In the genomic region with DNA sequence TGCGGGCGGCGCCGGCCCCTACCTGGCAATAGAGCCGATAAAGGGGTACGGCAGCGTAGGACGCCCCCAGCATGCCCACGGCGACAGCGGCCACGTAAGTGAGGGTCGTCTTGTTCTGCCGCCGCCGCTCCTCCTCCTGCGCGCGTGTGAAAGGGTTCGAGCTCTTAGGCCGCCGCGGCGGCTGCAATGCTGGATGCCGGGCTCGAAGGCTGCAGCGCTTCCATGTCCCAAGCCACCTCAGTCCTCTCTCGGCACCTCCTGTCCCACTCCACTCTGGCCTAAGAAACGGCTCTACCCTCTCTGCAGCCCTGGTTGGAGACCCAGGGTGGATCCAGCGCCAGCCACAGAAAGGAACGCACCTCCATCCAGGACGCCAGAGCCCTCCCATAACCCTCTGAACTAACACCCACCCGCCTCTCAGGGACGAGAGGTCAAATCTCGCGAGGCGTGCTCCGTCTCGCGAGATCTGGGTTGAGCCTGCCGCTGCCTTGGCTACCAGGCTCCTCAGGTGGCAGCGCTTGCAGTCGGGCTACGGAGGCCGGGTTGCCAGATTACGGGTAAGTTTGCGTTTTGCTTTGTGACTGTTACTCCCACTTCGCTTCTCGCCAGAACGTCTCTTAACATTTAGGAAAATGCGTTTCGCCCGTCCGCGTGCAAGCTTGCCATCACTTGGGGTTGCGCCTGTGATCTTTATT, we compare ENCODE assay signal across 1 cellular context.
TF ChIP-seq lines count a peak whose summit lies in the region.

TSS of gene COX11 (minus strand) at position 396 of the 695 bp plus-strand sequence. CDS start at position 388, 8 bp downstream.
TSS of gene STXBP4 (plus strand) at position 507 of the 695 bp plus-strand sequence. CDS start 17,455 bp downstream, outside the sequence.

TF ChIP-seq in K562, 482 proteins besides CTCF, POLR2A, EP300 and RAD21 (continued from another document and continues in another):
- no peak for TF ChIP-seq FOXP1 (CRISPR knock-in tag; IDR thresholded peaks at IDR 0.05)
- TF ChIP-seq ZKSCAN3 (CRISPR knock-in tag; IDR thresholded peaks at IDR 0.05), result no peak
- TF ChIP-seq, protein P1, sequence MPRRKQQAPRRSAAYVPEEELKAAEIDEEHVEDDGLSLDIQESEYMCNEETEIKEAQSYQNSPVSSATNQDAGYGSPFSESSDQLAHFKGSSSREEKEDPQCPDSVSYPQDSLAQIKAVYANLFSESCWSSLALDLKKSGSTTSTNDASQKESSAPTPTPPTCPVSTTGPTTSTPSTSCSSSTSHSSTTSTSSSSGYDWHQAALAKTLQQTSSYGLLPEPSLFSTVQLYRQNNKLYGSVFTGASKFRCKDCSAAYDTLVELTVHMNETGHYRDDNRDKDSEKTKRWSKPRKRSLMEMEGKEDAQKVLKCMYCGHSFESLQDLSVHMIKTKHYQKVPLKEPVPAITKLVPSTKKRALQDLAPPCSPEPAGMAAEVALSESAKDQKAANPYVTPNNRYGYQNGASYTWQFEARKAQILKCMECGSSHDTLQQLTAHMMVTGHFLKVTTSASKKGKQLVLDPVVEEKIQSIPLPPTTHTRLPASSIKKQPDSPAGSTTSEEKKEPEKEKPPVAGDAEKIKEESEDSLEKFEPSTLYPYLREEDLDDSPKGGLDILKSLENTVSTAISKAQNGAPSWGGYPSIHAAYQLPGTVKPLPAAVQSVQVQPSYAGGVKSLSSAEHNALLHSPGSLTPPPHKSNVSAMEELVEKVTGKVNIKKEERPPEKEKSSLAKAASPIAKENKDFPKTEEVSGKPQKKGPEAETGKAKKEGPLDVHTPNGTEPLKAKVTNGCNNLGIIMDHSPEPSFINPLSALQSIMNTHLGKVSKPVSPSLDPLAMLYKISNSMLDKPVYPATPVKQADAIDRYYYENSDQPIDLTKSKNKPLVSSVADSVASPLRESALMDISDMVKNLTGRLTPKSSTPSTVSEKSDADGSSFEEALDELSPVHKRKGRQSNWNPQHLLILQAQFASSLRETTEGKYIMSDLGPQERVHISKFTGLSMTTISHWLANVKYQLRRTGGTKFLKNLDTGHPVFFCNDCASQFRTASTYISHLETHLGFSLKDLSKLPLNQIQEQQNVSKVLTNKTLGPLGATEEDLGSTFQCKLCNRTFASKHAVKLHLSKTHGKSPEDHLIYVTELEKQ (CRISPR knock-in tag; IDR thresholded peaks at IDR 0.05), result no peak
- TF ChIP-seq DPF2 (IDR thresholded peaks at IDR 0.05), result no peak
- 0 out of 2 replicates have a peak, but pooled peaks have one; percentile 37 for TF ChIP-seq RNF2 (IDR thresholded peaks at IDR 0.05)
- TF ChIP-seq SMARCE1 (IDR thresholded peaks at IDR 0.05), result peak; percentile 58; the same call in 1 of the 2 replicates
- TF ChIP-seq KLF6 (CRISPR knock-in tag; IDR thresholded peaks at IDR 0.05; ENCODE audit: borderline replicate concordance), result no peak
- TF ChIP-seq ZNF197 (CRISPR knock-in tag; IDR thresholded peaks at IDR 0.05; ENCODE audit: low read depth), result no peak
- no peak for TF ChIP-seq IRF2 (CRISPR knock-in tag; IDR thresholded peaks at IDR 0.05)
- TF ChIP-seq ETS2 (tag; IDR thresholded peaks at IDR 0.05; ENCODE audit: borderline replicate concordance, poor library complexity, severe bottlenecking), result no peak
- no peak for TF ChIP-seq KDM4B (IDR thresholded peaks at IDR 0.05; ENCODE audit: borderline replicate concordance in 2 of 2, low read depth in 1 of 2)
- TF ChIP-seq, protein P2, sequence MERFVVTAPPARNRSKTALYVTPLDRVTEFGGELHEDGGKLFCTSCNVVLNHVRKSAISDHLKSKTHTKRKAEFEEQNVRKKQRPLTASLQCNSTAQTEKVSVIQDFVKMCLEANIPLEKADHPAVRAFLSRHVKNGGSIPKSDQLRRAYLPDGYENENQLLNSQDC (CRISPR knock-in tag; IDR thresholded peaks at IDR 0.05), result no peak
- 0 out of 2 replicates have a peak, but pooled peaks have one; percentile 12 for TF ChIP-seq ZKSCAN1 (IDR thresholded peaks at IDR 0.05; ENCODE audit: low read depth, low read length)
- no peak for TF ChIP-seq ZNF121 (CRISPR knock-in tag; conservative IDR thresholded peaks at IDR 0.05)
- TF ChIP-seq KDM5B (IDR thresholded peaks at IDR 0.05; ENCODE audit: insufficient replicate concordance, low read depth, low read length), result peak; percentile 94
- no peak for TF ChIP-seq ZNF253 (CRISPR knock-in tag; conservative IDR thresholded peaks at IDR 0.05)
- TF ChIP-seq, protein P3, sequence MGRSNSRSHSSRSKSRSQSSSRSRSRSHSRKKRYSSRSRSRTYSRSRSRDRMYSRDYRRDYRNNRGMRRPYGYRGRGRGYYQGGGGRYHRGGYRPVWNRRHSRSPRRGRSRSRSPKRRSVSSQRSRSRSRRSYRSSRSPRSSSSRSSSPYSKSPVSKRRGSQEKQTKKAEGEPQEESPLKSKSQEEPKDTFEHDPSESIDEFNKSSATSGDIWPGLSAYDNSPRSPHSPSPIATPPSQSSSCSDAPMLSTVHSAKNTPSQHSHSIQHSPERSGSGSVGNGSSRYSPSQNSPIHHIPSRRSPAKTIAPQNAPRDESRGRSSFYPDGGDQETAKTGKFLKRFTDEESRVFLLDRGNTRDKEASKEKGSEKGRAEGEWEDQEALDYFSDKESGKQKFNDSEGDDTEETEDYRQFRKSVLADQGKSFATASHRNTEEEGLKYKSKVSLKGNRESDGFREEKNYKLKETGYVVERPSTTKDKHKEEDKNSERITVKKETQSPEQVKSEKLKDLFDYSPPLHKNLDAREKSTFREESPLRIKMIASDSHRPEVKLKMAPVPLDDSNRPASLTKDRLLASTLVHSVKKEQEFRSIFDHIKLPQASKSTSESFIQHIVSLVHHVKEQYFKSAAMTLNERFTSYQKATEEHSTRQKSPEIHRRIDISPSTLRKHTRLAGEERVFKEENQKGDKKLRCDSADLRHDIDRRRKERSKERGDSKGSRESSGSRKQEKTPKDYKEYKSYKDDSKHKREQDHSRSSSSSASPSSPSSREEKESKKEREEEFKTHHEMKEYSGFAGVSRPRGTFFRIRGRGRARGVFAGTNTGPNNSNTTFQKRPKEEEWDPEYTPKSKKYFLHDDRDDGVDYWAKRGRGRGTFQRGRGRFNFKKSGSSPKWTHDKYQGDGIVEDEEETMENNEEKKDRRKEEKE (IDR thresholded peaks at IDR 0.05; ENCODE audit: borderline replicate concordance in 1 of 2, control insufficient read depth in 1 of 2, low read depth in 2 of 2, low read length in 1 of 2), result no peak
- TF ChIP-seq YY1 (IDR thresholded peaks at IDR 0.05; ENCODE audit: borderline replicate concordance in 1 of 3, control insufficient read depth in 1 of 3, extremely low read depth in 1 of 3, insufficient read depth in 3 of 3, insufficient read length in 1 of 3, insufficient replicate concordance in 2 of 3, low read depth in 1 of 3, low read length in 2 of 3), result peak in 2 of 3 experiments; percentile 7 to 38
- no peak for TF ChIP-seq ZNF316 (IDR thresholded peaks at IDR 0.05)
- no peak for TF ChIP-seq GATA2 (CRISPR knock-in tag; IDR thresholded peaks at IDR 0.05)
- no peak for TF ChIP-seq HIVEP1 (CRISPR knock-in tag; IDR thresholded peaks at IDR 0.05)
- TF ChIP-seq COPS2 (conservative IDR thresholded peaks at IDR 0.05), result no peak
- TF ChIP-seq, protein P4, sequence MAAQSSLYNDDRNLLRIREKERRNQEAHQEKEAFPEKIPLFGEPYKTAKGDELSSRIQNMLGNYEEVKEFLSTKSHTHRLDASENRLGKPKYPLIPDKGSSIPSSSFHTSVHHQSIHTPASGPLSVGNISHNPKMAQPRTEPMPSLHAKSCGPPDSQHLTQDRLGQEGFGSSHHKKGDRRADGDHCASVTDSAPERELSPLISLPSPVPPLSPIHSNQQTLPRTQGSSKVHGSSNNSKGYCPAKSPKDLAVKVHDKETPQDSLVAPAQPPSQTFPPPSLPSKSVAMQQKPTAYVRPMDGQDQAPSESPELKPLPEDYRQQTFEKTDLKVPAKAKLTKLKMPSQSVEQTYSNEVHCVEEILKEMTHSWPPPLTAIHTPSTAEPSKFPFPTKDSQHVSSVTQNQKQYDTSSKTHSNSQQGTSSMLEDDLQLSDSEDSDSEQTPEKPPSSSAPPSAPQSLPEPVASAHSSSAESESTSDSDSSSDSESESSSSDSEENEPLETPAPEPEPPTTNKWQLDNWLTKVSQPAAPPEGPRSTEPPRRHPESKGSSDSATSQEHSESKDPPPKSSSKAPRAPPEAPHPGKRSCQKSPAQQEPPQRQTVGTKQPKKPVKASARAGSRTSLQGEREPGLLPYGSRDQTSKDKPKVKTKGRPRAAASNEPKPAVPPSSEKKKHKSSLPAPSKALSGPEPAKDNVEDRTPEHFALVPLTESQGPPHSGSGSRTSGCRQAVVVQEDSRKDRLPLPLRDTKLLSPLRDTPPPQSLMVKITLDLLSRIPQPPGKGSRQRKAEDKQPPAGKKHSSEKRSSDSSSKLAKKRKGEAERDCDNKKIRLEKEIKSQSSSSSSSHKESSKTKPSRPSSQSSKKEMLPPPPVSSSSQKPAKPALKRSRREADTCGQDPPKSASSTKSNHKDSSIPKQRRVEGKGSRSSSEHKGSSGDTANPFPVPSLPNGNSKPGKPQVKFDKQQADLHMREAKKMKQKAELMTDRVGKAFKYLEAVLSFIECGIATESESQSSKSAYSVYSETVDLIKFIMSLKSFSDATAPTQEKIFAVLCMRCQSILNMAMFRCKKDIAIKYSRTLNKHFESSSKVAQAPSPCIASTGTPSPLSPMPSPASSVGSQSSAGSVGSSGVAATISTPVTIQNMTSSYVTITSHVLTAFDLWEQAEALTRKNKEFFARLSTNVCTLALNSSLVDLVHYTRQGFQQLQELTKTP (IDR thresholded peaks at IDR 0.05; ENCODE audit: low read depth in 1 of 2, partially characterized antibody in 2 of 2), result no peak
- TF ChIP-seq RFX7 (CRISPR knock-in tag; IDR thresholded peaks at IDR 0.05), result no peak
- no peak for TF ChIP-seq IFI16 (CRISPR knock-in tag; IDR thresholded peaks at IDR 0.05)
- no peak for TF ChIP-seq GATAD2B (IDR thresholded peaks at IDR 0.05; ENCODE audit: borderline replicate concordance)
- TF ChIP-seq CBX5 (IDR thresholded peaks at IDR 0.05; ENCODE audit: borderline replicate concordance, low read depth), result no peak
- TF ChIP-seq ZNF124 (CRISPR knock-in tag; IDR thresholded peaks at IDR 0.05), result no peak
- TF ChIP-seq RBFOX2 (IDR thresholded peaks at IDR 0.05; ENCODE audit: low read depth, low read length), result peak; percentile 91
- TF ChIP-seq, protein P5, sequence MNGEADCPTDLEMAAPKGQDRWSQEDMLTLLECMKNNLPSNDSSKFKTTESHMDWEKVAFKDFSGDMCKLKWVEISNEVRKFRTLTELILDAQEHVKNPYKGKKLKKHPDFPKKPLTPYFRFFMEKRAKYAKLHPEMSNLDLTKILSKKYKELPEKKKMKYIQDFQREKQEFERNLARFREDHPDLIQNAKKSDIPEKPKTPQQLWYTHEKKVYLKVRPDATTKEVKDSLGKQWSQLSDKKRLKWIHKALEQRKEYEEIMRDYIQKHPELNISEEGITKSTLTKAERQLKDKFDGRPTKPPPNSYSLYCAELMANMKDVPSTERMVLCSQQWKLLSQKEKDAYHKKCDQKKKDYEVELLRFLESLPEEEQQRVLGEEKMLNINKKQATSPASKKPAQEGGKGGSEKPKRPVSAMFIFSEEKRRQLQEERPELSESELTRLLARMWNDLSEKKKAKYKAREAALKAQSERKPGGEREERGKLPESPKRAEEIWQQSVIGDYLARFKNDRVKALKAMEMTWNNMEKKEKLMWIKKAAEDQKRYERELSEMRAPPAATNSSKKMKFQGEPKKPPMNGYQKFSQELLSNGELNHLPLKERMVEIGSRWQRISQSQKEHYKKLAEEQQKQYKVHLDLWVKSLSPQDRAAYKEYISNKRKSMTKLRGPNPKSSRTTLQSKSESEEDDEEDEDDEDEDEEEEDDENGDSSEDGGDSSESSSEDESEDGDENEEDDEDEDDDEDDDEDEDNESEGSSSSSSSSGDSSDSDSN (IDR thresholded peaks at IDR 0.05; ENCODE audit: borderline replicate concordance in 1 of 2, low read depth in 2 of 2, low read length in 2 of 2), result peak in 1 of 2 experiments; percentile 10; a peak in 1 of 4 replicates
- TF ChIP-seq, protein P6, sequence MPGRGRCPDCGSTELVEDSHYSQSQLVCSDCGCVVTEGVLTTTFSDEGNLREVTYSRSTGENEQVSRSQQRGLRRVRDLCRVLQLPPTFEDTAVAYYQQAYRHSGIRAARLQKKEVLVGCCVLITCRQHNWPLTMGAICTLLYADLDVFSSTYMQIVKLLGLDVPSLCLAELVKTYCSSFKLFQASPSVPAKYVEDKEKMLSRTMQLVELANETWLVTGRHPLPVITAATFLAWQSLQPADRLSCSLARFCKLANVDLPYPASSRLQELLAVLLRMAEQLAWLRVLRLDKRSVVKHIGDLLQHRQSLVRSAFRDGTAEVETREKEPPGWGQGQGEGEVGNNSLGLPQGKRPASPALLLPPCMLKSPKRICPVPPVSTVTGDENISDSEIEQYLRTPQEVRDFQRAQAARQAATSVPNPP (IDR thresholded peaks at IDR 0.05; ENCODE audit: borderline replicate concordance, insufficient read depth, insufficient read length), result no peak
- no peak for TF ChIP-seq ZNF311 (CRISPR knock-in tag; IDR thresholded peaks at IDR 0.05)
- no peak for TF ChIP-seq SMAD3 (CRISPR knock-in tag; conservative IDR thresholded peaks at IDR 0.05)
- no peak for TF ChIP-seq SETDB1 (IDR thresholded peaks at IDR 0.05; ENCODE audit: low read length)
- no peak for TF ChIP-seq ZNF696 (CRISPR knock-in tag; conservative IDR thresholded peaks at IDR 0.05)
- TF ChIP-seq, protein P7, sequence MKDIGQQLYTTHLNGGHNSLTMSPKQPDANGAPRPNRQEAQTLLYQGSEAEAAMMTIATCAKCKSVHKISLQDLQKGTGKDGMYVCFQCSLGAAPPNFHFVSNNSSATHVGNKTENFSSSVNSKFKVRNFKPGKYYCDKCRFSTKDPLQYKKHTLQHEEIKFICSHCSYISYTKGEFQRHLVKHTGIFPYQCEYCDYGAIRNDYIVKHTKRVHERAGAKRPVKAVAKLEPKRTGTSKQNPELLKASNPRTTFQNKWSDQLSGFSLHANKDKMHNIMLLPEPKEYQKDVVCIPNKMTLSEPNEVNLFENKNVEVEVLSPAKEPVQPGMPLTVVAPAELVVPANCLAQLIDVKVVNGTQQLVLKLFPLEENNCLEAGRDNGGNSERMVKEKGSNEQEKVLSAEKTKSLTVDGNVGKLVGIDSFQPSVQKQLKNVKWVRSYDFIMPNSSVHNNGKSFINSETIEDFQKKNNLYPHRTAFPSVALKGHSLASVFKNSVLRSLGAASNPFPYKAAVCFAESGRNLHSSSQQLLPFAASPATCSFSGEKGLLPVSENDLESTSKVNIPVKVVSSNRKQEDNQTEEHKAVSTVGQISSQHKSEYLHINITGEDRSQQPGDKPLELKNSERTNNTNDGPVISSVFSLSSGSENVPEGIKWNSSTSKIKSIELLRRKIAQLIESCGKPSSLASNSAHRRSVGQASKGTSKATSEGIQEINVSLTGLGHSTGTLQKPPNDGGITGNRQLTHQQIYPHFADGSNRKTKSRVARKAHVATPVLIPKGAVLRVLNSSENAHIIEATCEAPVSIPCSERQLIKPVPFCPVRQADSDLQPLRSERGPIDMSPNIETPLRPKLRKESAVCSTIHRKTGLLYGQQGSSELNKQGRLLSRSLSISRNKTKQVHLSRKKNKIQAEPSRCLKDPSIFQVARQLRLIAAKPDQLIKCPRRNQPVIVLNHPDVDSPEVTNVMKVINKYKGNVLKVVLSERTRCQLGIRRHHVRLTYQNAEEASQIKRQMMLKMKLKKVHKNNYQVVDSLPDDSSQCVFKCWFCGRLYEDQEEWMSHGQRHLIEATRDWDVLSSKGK (CRISPR knock-in tag; IDR thresholded peaks at IDR 0.05), result no peak
- TF ChIP-seq MIER1 (IDR thresholded peaks at IDR 0.05; ENCODE audit: low read depth), result no peak
- TF ChIP-seq U2AF1 (optimal IDR thresholded peaks at IDR 0.05; ENCODE audit: low read depth, low read length), result no peak
